Comparison of ENCODE assay signal across 8 cellular contexts in genomic region chr11:93542753-93543246, GRCh38. TPM values are rescaled to one million over a fixed set of nuclear protein-coding genes. Genes with fewer than 3 reads are reported as not detected.
DNase-seq lines count a peak whose midpoint lies in the region; ATAC-seq lines count a peak whose summit lies in the region.

No MANE protein-coding gene starts in this region.

- H3K4me2 ChIP-seq in trophoblast cell (ENCODE audit: low read length) = peak overlapping the region; percentile 70

- peak overlapping the region; percentile 93 for H4K12ac ChIP-seq in trophoblast cell (ENCODE audit: low read depth, low read length)

- intact Hi-C loops in Right ventricle myocardium inferior (cut with DNase I) (loop anchor here (1.0 to 10.0 kb wide), 4 partner anchors 62 to 308 kb away; no protein-coding TSS in a partner anchor), cardiac septum (cut with DNase I) (loop anchor here (1.0 to 5.0 kb wide), 2 partner anchors 120 to 307 kb away; partner anchors contain the start of gene CEP295)

- peak overlapping the region; percentile 94 for H4K91ac ChIP-seq in trophoblast cell (ENCODE audit: low read depth, low read length)

- peak overlapping the region; percentile 95 for H3K14ac ChIP-seq in trophoblast cell (ENCODE audit: low read length)

- DNase-seq in Right ventricle myocardium inferior (ENCODE audit: missing footprints) (peak; percentile 67), cardiac septum (ENCODE audit: low spot score) (no peak), T-helper 17 cell (no peak), foreskin melanocyte (peak; percentile 5), trophoblast cell (peak in 1 of 2 donors; percentile 33)
- DNase-seq in activated effector memory CD4-positive, alpha-beta T cell treated with anti-CD3 and anti-CD28 coated beads, Interleukin-2, amount 50 U/mL, for 16 hours = no peak
- no peak for DNase-seq in stimulated activated CD4-positive, alpha-beta T cell treated with anti-CD3 and anti-CD28 coated beads, Interleukin-4, amount 100 ng/mL, for 24 hours

- peaks cover 16 to 18% of the 10 kb centered on the region in 2 experiments for H3K4me1 ChIP-seq in trophoblast cell (ENCODE audit: control insufficient read depth in 1 of 2, insufficient read depth in 2 of 2, low read length in 2 of 2)

- peak overlapping the region; percentile 94 for H3K4ac ChIP-seq in trophoblast cell (ENCODE audit: low read depth, low read length)

- peak overlapping the region; percentile 97 for H2AFZ ChIP-seq in trophoblast cell (ENCODE audit: insufficient read depth, low read length, poor library complexity)

- WGBS in trophoblast cell (ENCODE audit: extremely low coverage, insufficient coverage, insufficient read length) = no CpG with 5 or more reads among the region's 69 CpGs

- peaks cover 13% of the 10 kb centered on the region for H3K27me3 Mint-ChIP-seq in T-helper 17 cell

- H3K27ac Mint-ChIP-seq in T-helper 17 cell = peak overlapping the region; percentile 81

- H3K79me1 ChIP-seq in trophoblast cell (ENCODE audit: low read length) = peaks cover 14% of the 10 kb centered on the region

- peak overlapping the region; percentile 43 for H2BK12ac ChIP-seq in trophoblast cell (ENCODE audit: low read length)

- ATAC-seq in Right ventricle myocardium inferior (peak; percentile 62), HG02981 (IDR thresholded peaks at IDR 0.05; ENCODE audit: unreplicated experiment) (peak; percentile 39), T-helper 17 cell (peak; percentile 45)

- H3K4me3 Mint-ChIP-seq in T-helper 17 cell = peak overlapping the region; percentile 92

- H3K23ac ChIP-seq in trophoblast cell (ENCODE audit: low read length) = no peak overlapping the region

- H2AK5ac ChIP-seq in trophoblast cell (ENCODE audit: low read length) = peak overlapping the region; percentile 39

- H3K36me3 ChIP-seq in trophoblast cell (ENCODE audit: control insufficient read depth in 1 of 2, insufficient read depth in 2 of 2, low read length in 2 of 2) = no peaks in the 10 kb centered on the region

- peak overlapping the region; percentile 88 for H3K4me3 ChIP-seq in trophoblast cell (ENCODE audit: low read depth, low read length)

- H3K18ac ChIP-seq in trophoblast cell (ENCODE audit: low read length) = peak overlapping the region; percentile 98

- peak overlapping the region; percentile 92 for H2BK120ac ChIP-seq in trophoblast cell (ENCODE audit: insufficient read depth, low read length, poor library complexity)

- peak overlapping the region; percentile 72 for H2BK5ac ChIP-seq in trophoblast cell (ENCODE audit: low read depth, low read length, poor library complexity)

- H4K8ac ChIP-seq in trophoblast cell (ENCODE audit: low read depth, low read length) = peak overlapping the region; percentile 91

- peaks cover 2% of the 10 kb centered on the region for H3K36me3 Mint-ChIP-seq in T-helper 17 cell (ENCODE audit: low read depth)

- peaks cover 6% of the 10 kb centered on the region for H3K79me2 ChIP-seq in trophoblast cell (ENCODE audit: control insufficient read depth, insufficient read depth, low read length, poor library complexity)

- H3K9me3 ChIP-seq in T-helper 17 cell (ENCODE audit: control insufficient read depth, low read length, poor library complexity, severe bottlenecking) (no peaks in the 10 kb centered on the region), trophoblast cell (ENCODE audit: insufficient read depth, low read depth, low read length) (no peaks in the 10 kb centered on the region)

- peaks cover 21% of the 10 kb centered on the region for H3K4me1 Mint-ChIP-seq in T-helper 17 cell

- H3K9ac ChIP-seq in trophoblast cell (ENCODE audit: low read length) = peak overlapping the region; percentile 35

- peak overlapping the region; percentile 37 for H3K27ac ChIP-seq in trophoblast cell (ENCODE audit: low read depth, low read length)

- no peaks in the 10 kb centered on the region for H3K27me3 ChIP-seq in trophoblast cell (ENCODE audit: insufficient read depth, low read length)

RNA-seq across cellular contexts. Expression of gene SMCO4, which starts 0.4 kb away (rescaled TPM):
- total RNA-seq in Right ventricle myocardium inferior = 45.3 TPM
- 40.0 TPM for total RNA-seq in cardiac septum
- total RNA-seq in T-helper 17 cell = 1 to 10 TPM; 6.6 to 8.9 TPM
- 29.0 and 32.8 TPM in 2 replicates for polyA plus RNA-seq in trophoblast cell (2013)

Comparison
In these comparisons a context has a peak if more than half of its experiments do, and no peak if none do; other contexts are left out.
1. DNase-seq: peak in Right ventricle myocardium inferior (single experiment) and foreskin melanocyte (single experiment); none in cardiac septum (single experiment), T-helper 17 cell (0 of 3), activated effector memory CD4-positive, alpha-beta T cell treated with anti-CD3 and anti-CD28 coated beads, Interleukin-2, amount 50 U/mL, for 16 hours (single experiment) and stimulated activated CD4-positive, alpha-beta T cell treated with anti-CD3 and anti-CD28 coated beads, Interleukin-4, amount 100 ng/mL, for 24 hours (single experiment).
2. Peak in every context shown above with its lines, with median percentiles within 50 percentile points of each other: ATAC-seq.